ENCODE assay signal across 8 cellular contexts in genomic region chr10:30392564-30392990, GRCh38. TPM values are rescaled to one million over a fixed set of nuclear protein-coding genes. Genes with fewer than 3 reads are reported as not detected.
DNase-seq lines count a peak whose midpoint lies in the region; ATAC-seq, FAIRE-seq and TF ChIP-seq lines count a peak whose summit lies in the region.

No MANE protein-coding gene starts in this region.

- no peak overlapping the region for H3K27ac Mint-ChIP-seq in astrocyte (ENCODE audit: unreplicated experiment)

- H3K9me3 ChIP-seq in HCT116 (ENCODE audit: control insufficient read depth in 1 of 2, insufficient read depth in 1 of 2, low read depth in 1 of 2, low read length in 2 of 2) (peaks cover 0 to 9% of the 10 kb centered on the region in 2 experiments; a peak in 1 of 4 replicates), astrocyte (ENCODE audit: insufficient read depth, low read depth, low read length) (no peaks in the 10 kb centered on the region), gastrocnemius medialis (no peaks in the 10 kb centered on the region)

- POLR2A ChIA-PET in GM10248 (lab: Yijun Ruan, JAX) (interaction anchor here (0.5 kb wide), 1 partner anchor 43 kb away, joined by 6 read pairs; the partner anchor contains the start of gene MTPAP), HCT116 (lab: Charles Lee) (no interaction called here)

- ATAC-seq in HCT116: peak; percentile 95
- peak; percentile 94 to 97 for ATAC-seq in gastrocnemius medialis

- FAIRE-seq in astrocyte (lab: Jason Lieb, UNC): no peak

- H2AFZ ChIP-seq in HCT116 (ENCODE audit: low read depth, low read length, poor library complexity, severe bottlenecking) (peak overlapping the region; percentile 93), astrocyte (ENCODE audit: low read depth, low read length) (peak overlapping the region; percentile 56)

- H3K36me3 ChIP-seq in HCT116 (ENCODE audit: control insufficient read depth in 1 of 2, insufficient read depth in 2 of 2, low read length in 2 of 2) (no peaks in the 10 kb centered on the region), astrocyte (ENCODE audit: insufficient read depth, low read length) (no peaks in the 10 kb centered on the region), gastrocnemius medialis (no peaks in the 10 kb centered on the region)

- H3K79me2 ChIP-seq in HCT116 (ENCODE audit: insufficient read depth, low read length) (no peaks in the 10 kb centered on the region), astrocyte (ENCODE audit: insufficient read depth, low read length) (no peaks in the 10 kb centered on the region)

- H3K9ac ChIP-seq in HCT116 (ENCODE audit: low read length): no peak overlapping the region
- H3K9ac ChIP-seq in astrocyte (ENCODE audit: low read length): no peak overlapping the region

- peak overlapping the region; percentile 52 for H3K4me2 ChIP-seq in HCT116 (ENCODE audit: low read length)
- H3K4me2 ChIP-seq in astrocyte (ENCODE audit: low read length): peak overlapping the region; percentile 64

- H4K20me1 ChIP-seq in HCT116 (ENCODE audit: insufficient read depth): no peaks in the 10 kb centered on the region
- H4K20me1 ChIP-seq in astrocyte (ENCODE audit: insufficient read depth, low read length): no peaks in the 10 kb centered on the region

- no peaks in the 10 kb centered on the region for H3K27me3 ChIP-seq in HCT116 (ENCODE audit: insufficient read depth, low read length)
- peaks cover 21% of the 10 kb centered on the region for H3K27me3 ChIP-seq in astrocyte (ENCODE audit: insufficient read depth, low read length)
- H3K27me3 ChIP-seq in gastrocnemius medialis: peaks cover 0 to 7% (median 0%) of the 10 kb centered on the region in 3 donors

- no peaks in the 10 kb centered on the region for H3K9me2 ChIP-seq in HCT116 (ENCODE audit: insufficient read depth)

- H3K27ac ChIP-seq in HCT116 (ENCODE audit: low read depth, low read length): no peak overlapping the region
- no peak overlapping the region for H3K27ac ChIP-seq in astrocyte (ENCODE audit: low read depth, low read length)
- H3K27ac ChIP-seq in gastrocnemius medialis: no peak overlapping the region

- RAD21 ChIA-PET in HCT116 (lab: Charles Lee; ENCODE audit: low non-redundant PET in 1 of 2, low total read pairs in 2 of 2, uncharacterized antibody in 2 of 2, unreplicated experiment in 2 of 2): interaction anchor here (0.7 to 2.3 kb wide), 4 partner anchors 191 to 199 kb away, joined by 3 to 13 read pairs (median 7); no protein-coding TSS in a partner anchor

- H3K4me3 Mint-ChIP-seq in astrocyte (ENCODE audit: unreplicated experiment): no peak overlapping the region

- DNase-seq in GM10248 (ENCODE audit: extremely low spot score) (peak; percentile 88), HCT116 (ENCODE audit: low read depth, low spot score) (peak; percentile 57), MV-4-11 (lab: John Stamatoyannopoulos, UW) (peak; percentile 46), T1000 (lab: John Stamatoyannopoulos, UW) (peak; percentile 23), astrocyte (ENCODE audit: low read depth) (peak; percentile 18), hippocampal formation (lab: John Stamatoyannopoulos, UW) (peak; percentile 18 to 21), gastrocnemius medialis (peak; percentile 41 to 52), NCI-H1048 (lab: John Stamatoyannopoulos, UW) (no peak)

- no peaks in the 10 kb centered on the region for H3K9me3 Mint-ChIP-seq in astrocyte (ENCODE audit: unreplicated experiment)

- no peak overlapping the region for H3K4me3 ChIP-seq in HCT116 (replicated peaks in 1 of 2; ENCODE audit: low read depth in 1 of 2, low read length in 2 of 2)
- no peak overlapping the region for H3K4me3 ChIP-seq in astrocyte (ENCODE audit: insufficient read depth, low read depth, low read length)
- H3K4me3 ChIP-seq in gastrocnemius medialis: peak overlapping the region in 2 of 4 donors; percentile 22 to 37

- no TSS peak for BruUV-seq in HCT116 (replicated peaks; lab: Mats Ljungman, UMichigan)

- intact Hi-C loops in HCT116 (cut with micrococcal nuclease): loop anchor here (5.0 kb wide), 2 partner anchors 140 to 245 kb away; no protein-coding TSS in a partner anchor
- intact Hi-C loops in gastrocnemius medialis (cut with DNase I; ENCODE audit: low total_unique reads): loop anchor here (1.0 kb wide), 2 partner anchors 142 to 199 kb away; no protein-coding TSS in a partner anchor

- H3K36me3 Mint-ChIP-seq in astrocyte (ENCODE audit: low read depth, unreplicated experiment): no peaks in the 10 kb centered on the region

- H3K4me1 Mint-ChIP-seq in astrocyte (ENCODE audit: low read depth, unreplicated experiment): peaks cover 1% of the 10 kb centered on the region

- in situ Hi-C loops in gastrocnemius medialis (cut with MboI; ENCODE audit: low sequenced_read_pairs in 4 of 4): loop anchor here (5.0 to 10.0 kb wide), 3 partner anchors 195 to 202 kb away; no protein-coding TSS in a partner anchor

- no peak for TF ChIP-seq POLR2A in HCT116 (IDR thresholded peaks at IDR 0.05; ENCODE audit: borderline replicate concordance, extremely low read depth, insufficient read depth, insufficient read length)
- TF ChIP-seq POLR2A in gastrocnemius medialis (IDR thresholded peaks at IDR 0.05): no peak

- H3K27me3 Mint-ChIP-seq in astrocyte (ENCODE audit: low read depth, unreplicated experiment): peaks cover 16% of the 10 kb centered on the region

- TF ChIP-seq CTCF in GM10248 (IDR thresholded peaks at IDR 0.05; ENCODE audit: control extremely low read depth, extremely low read depth, low read depth, missing control alignments) (peak; percentile 82), HCT116 (IDR thresholded peaks at IDR 0.05 in 2 of 3, conservative IDR thresholded peaks at IDR 0.05 in 1 of 3; ENCODE audit: borderline replicate concordance in 1 of 3, insufficient read depth in 1 of 3, low read depth in 2 of 3, low read length in 2 of 3) (peak; percentile 83 to 92 (median 88)), astrocyte (IDR thresholded peaks at IDR 0.05; ENCODE audit: insufficient read depth, low read depth, low read length) (peak; percentile 67), gastrocnemius medialis (IDR thresholded peaks at IDR 0.05 in 4 of 5, conservative IDR thresholded peaks at IDR 0.05 in 1 of 5) (peak; percentile 80 to 99 (median 91))

- CTCF ChIA-PET in GM10248 (lab: Yijun Ruan, JAX): interaction anchor here (0.7 to 8.7 kb wide), 31 partner anchors 10 to 394 kb away, joined by 3 to 167 read pairs (median 5); no protein-coding TSS in a partner anchor
- CTCF ChIA-PET in HCT116 (lab: Charles Lee): interaction anchor here (0.7 to 2.8 kb wide), 11 partner anchors 33 to 394 kb away, joined by 3 to 31 read pairs (median 4); no protein-coding TSS in a partner anchor

- H3K4me1 ChIP-seq in HCT116 (ENCODE audit: control insufficient read depth in 1 of 2, insufficient read depth in 2 of 2, low read length in 2 of 2) (peaks cover 6 to 19% of the 10 kb centered on the region in 2 experiments), astrocyte (ENCODE audit: insufficient read depth, low read length) (peaks cover 3% of the 10 kb centered on the region), gastrocnemius medialis (peaks cover 0 to 3% of the 10 kb centered on the region in 2 donors)

- peak; percentile 94 for TF ChIP-seq RAD21 in HCT116 (IDR thresholded peaks at IDR 0.05; ENCODE audit: low read depth)

TF ChIP-seq in HCT116, 20 proteins besides CTCF, POLR2A, EP300 and RAD21:
- peak; percentile 52; the same call in 1 of the 2 replicates for TF ChIP-seq CBX3 (IDR thresholded peaks at IDR 0.05; ENCODE audit: low read depth)
- TF ChIP-seq SIN3A (IDR thresholded peaks at IDR 0.05; ENCODE audit: low read depth): no peak
- no peak for TF ChIP-seq CEBPB (IDR thresholded peaks at IDR 0.05; ENCODE audit: low read depth)
- TF ChIP-seq EZH2 (IDR thresholded peaks at IDR 0.05): no peak
- no peak for TF ChIP-seq SRF (IDR thresholded peaks at IDR 0.05; ENCODE audit: low read depth)
- TF ChIP-seq ZFX (IDR thresholded peaks at IDR 0.05): no peak
- no peak for TF ChIP-seq TCF7L2 (IDR thresholded peaks at IDR 0.05; ENCODE audit: borderline replicate concordance, extremely low read depth, insufficient read depth, insufficient read length)
- TF ChIP-seq JUND (IDR thresholded peaks at IDR 0.05): no peak

RNA-seq across cellular contexts. Expression of gene MAP3K8, which starts 41.4 kb away (rescaled TPM):
- total RNA-seq in HCT116 (2021; ENCODE audit: unreplicated experiment) (4.5 TPM), astrocyte (3.5 and 5.1 TPM in 2 replicates), gastrocnemius medialis (1 to 10 TPM; 3.2 to 5.3 (median 4.2) TPM)
- polyA plus RNA-seq in HCT116 (2012): 3.5 and 6.0 TPM in 2 replicates

RNA-seq across cellular contexts. Expression of gene MTPAP, which starts 43.5 kb away (rescaled TPM):
- total RNA-seq in HCT116 (2021; ENCODE audit: unreplicated experiment) (40.3 TPM), astrocyte (24.9 and 26.5 TPM in 2 replicates), gastrocnemius medialis (10 to 100 TPM; 12.4 to 15.9 (median 14.9) TPM)
- 8.9 and 11.1 TPM in 2 replicates for polyA plus RNA-seq in HCT116 (2012)
